ENCODE assay signal across 18 cellular contexts in genomic region chr4:82425478-82425877, GRCh38. TPM values are rescaled to one million over a fixed set of nuclear protein-coding genes. Genes with fewer than 3 reads are reported as not detected.
DNase-seq lines count a peak whose midpoint lies in the region; ATAC-seq and TF ChIP-seq lines count a peak whose summit lies in the region.
"Had no signal": no experiment of that assay in that cellular context is flagged by ENCODE, and none has a peak within 500 bp of the region (broad histone marks: within the 10 kb centered on the region; RNA-seq: fewer than 3 reads in every experiment).

No MANE protein-coding gene starts in this region.

- H4K20me1 ChIP-seq in DND-41 (ENCODE audit: insufficient read depth, low read length), result peaks cover 83% of the 10 kb centered on the region

- H3K4me1 Mint-ChIP-seq in brain (peaks cover 48% of the 10 kb centered on the region), neural crest cell (peaks cover 52% of the 10 kb centered on the region)

- TF ChIP-seq POLR2A in NB4 (IDR thresholded peaks at IDR 0.05; ENCODE audit: extremely low read depth, insufficient read length), result no peak

- H3K36me3 Mint-ChIP-seq in brain (peaks cover 65% of the 10 kb centered on the region), neural crest cell (ENCODE audit: low read depth) (peaks cover 61% of the 10 kb centered on the region)

- no peak for ATAC-seq in DND-41 (ENCODE audit: insufficient read depth, low read depth)
- ATAC-seq in HG03159 (IDR thresholded peaks at IDR 0.05; ENCODE audit: unreplicated experiment), result no peak
- ATAC-seq in HG02610 (IDR thresholded peaks at IDR 0.05; ENCODE audit: unreplicated experiment), result no peak
- ATAC-seq: left colon, Right ventricle myocardium inferior had no signal

- no peak overlapping the region for H3K27ac Mint-ChIP-seq in brain
- H3K27ac Mint-ChIP-seq in neural crest cell (ENCODE audit: unreplicated experiment), result no peak overlapping the region
- H3K27ac Mint-ChIP-seq: activated T-helper 1 cell treated with anti-CD3 and anti-CD28 coated beads, Interleukin-12 subunit alpha, Interleukin-12 subunit beta, Interleukin-2, Interleukin-4 antibody, amounts not matched to agents 30 ng/mL and 10 ng/mL and 1 ng/mL, durations not matched to agents 14 hours and 24 hours and 36 hours had no signal

- H2AFZ ChIP-seq in DND-41 (ENCODE audit: low read depth, low read length), result no peak overlapping the region

- no peaks in the 10 kb centered on the region for H3K9me3 ChIP-seq in DND-41 (ENCODE audit: insufficient read depth, low read length, severe bottlenecking)
- H3K9me3 ChIP-seq: adrenal gland, esophagus muscularis mucosa had no signal

- peak overlapping the region; percentile 55 to 100 (median 99) for H3K4me3 Mint-ChIP-seq in brain
- peak overlapping the region; percentile 99 for H3K4me3 Mint-ChIP-seq in neural crest cell

- H3K27me3 Mint-ChIP-seq in brain (peaks cover 24% of the 10 kb centered on the region), neural crest cell (ENCODE audit: low read depth) (peaks cover 18% of the 10 kb centered on the region)

- H3K4me1 ChIP-seq in DND-41 (ENCODE audit: insufficient read depth, low read length), result peaks cover 34% of the 10 kb centered on the region

- TF ChIP-seq CTCF in DND-41 (IDR thresholded peaks at IDR 0.05; ENCODE audit: borderline replicate concordance, extremely low read depth, low read length, poor library complexity, severe bottlenecking) (no peak), NB4 (IDR thresholded peaks at IDR 0.05; ENCODE audit: low read depth, low read length) (no peak), brain (conservative IDR thresholded peaks at IDR 0.05) (no peak), neural crest cell (conservative IDR thresholded peaks at IDR 0.05) (no peak), coronary artery (IDR thresholded peaks at IDR 0.05) (no peak)

- DNase-seq in DND-41 (no peak), NB4 (ENCODE audit: low read depth) (no peak), neural crest cell (ENCODE audit: low read depth, low spot score) (no peak), coronary artery (ENCODE audit: low spot score) (no peak)
- DNase-seq: activated CD4-positive, alpha-beta T cell treated with anti-CD3 and anti-CD28 coated beads, Interleukin-2, amount 50 U/mL, for 48 hours; adrenal gland; Kasumi-1; left colon; NCI-H510A; stimulated activated CD4-positive, alpha-beta T cell treated with anti-CD3 and anti-CD28 coated beads, Interleukin-15, amount 100 ng/mL, for 24 hours; T-helper 1 cell had no signal

- H3K4me2 ChIP-seq in DND-41 (ENCODE audit: insufficient read depth, low read length), result peak overlapping the region; percentile 89; the same call in 1 of the 2 replicates

- H3K27me3 ChIP-seq in DND-41 (ENCODE audit: insufficient read depth, low read length, poor library complexity), result no peaks in the 10 kb centered on the region
- H3K27me3 ChIP-seq: adrenal gland, cardiac muscle cell, esophagus muscularis mucosa had no signal

- H3K27ac ChIP-seq in DND-41 (ENCODE audit: low read length) (no peak overlapping the region), coronary artery (no peak overlapping the region)
- H3K27ac ChIP-seq: adrenal gland, cardiac muscle cell, esophagus muscularis mucosa had no signal

- peaks cover 50% of the 10 kb centered on the region for H3K79me2 ChIP-seq in DND-41 (ENCODE audit: insufficient read depth, low read length)

- H3K9me3 Mint-ChIP-seq in brain (peaks cover 0 to 2% (median 0%) of the 10 kb centered on the region in 5 experiments), neural crest cell (no peaks in the 10 kb centered on the region)
- H3K9me3 Mint-ChIP-seq: activated T-helper 1 cell treated with anti-CD3 and anti-CD28 coated beads, Interleukin-12 subunit alpha, Interleukin-12 subunit beta, Interleukin-2, Interleukin-4 antibody, amounts not matched to agents 30 ng/mL and 10 ng/mL and 1 ng/mL, durations not matched to agents 14 hours and 24 hours and 36 hours had no signal

- H3K9ac ChIP-seq in DND-41 (ENCODE audit: low read depth, low read length), result no peak overlapping the region

- H3K4me3 ChIP-seq in DND-41 (ENCODE audit: low read depth in 1 of 2, low read length in 2 of 2) (no peak overlapping the region; a peak in 1 of 4 replicates), NB4 (ENCODE audit: low read depth, low read length) (peak overlapping the region; percentile 83), coronary artery (no peak overlapping the region)
- H3K4me3 ChIP-seq: adrenal gland, cardiac muscle cell, esophagus muscularis mucosa had no signal

- peaks cover 65% of the 10 kb centered on the region for H3K36me3 ChIP-seq in DND-41 (ENCODE audit: insufficient read depth, low read length)

RNA-seq across cellular contexts. Expression of gene HNRNPDL, which starts 4.8 kb away (rescaled TPM):
- polyA plus RNA-seq in brain (ENCODE audit: insufficient read depth, low read depth, low replicate concordance), result 201 TPM
- 582 and 603 TPM in 2 replicates for total RNA-seq in neural crest cell

RNA-seq across cellular contexts. Expression of gene ENOPH1, which starts 4.9 kb away (rescaled TPM):
- 48.6 TPM for polyA plus RNA-seq in brain (ENCODE audit: insufficient read depth, low read depth, low replicate concordance)
- 52.8 and 53.3 TPM in 2 replicates for total RNA-seq in neural crest cell

RNA-seq across cellular contexts. Expression of gene HNRNPD, which starts 51.7 kb away (rescaled TPM):
- polyA plus RNA-seq in brain (ENCODE audit: insufficient read depth, low read depth, low replicate concordance), result 297 TPM
- total RNA-seq in neural crest cell, result 610 and 642 TPM in 2 replicates
